In genomic region chr5:72241346-72242003, GRCh38 we compare ENCODE assay signal across 1 cellular context.
TF ChIP-seq lines count a peak whose summit lies in the region.

No MANE protein-coding gene starts in this region.

TF ChIP-seq in HepG2, 621 proteins besides CTCF, POLR2A, EP300 and RAD21 (continued from another document and continues in another):
- peak; percentile 46; the same call in 1 of the 2 replicates for TF ChIP-seq MYPOP (CRISPR knock-in tag; IDR thresholded peaks at IDR 0.05)
- TF ChIP-seq ZNF883 (CRISPR knock-in tag; IDR thresholded peaks at IDR 0.05; ENCODE audit: not compliant biosample characterization): no peak
- TF ChIP-seq PRDM10 (CRISPR knock-in tag; IDR thresholded peaks at IDR 0.05; ENCODE audit: low read depth): no peak
- no peak for TF ChIP-seq ZNF484 (CRISPR knock-in tag; IDR thresholded peaks at IDR 0.05; ENCODE audit: borderline replicate concordance, low read depth)
- peak; percentile 96 for TF ChIP-seq SOX5 (CRISPR knock-in tag; IDR thresholded peaks at IDR 0.05; ENCODE audit: borderline replicate concordance)
- peak; percentile 96 for TF ChIP-seq ZSCAN22 (CRISPR knock-in tag; IDR thresholded peaks at IDR 0.05)
- TF ChIP-seq ZNF652 (CRISPR knock-in tag; IDR thresholded peaks at IDR 0.05; ENCODE audit: borderline replicate concordance, low read depth): no peak
- TF ChIP-seq HNF4A (CRISPR knock-in tag; IDR thresholded peaks at IDR 0.05): peak; percentile 45
- no peak for TF ChIP-seq PITX1 (CRISPR knock-in tag; IDR thresholded peaks at IDR 0.05)
- TF ChIP-seq MIXL1 (CRISPR knock-in tag; IDR thresholded peaks at IDR 0.05): peak; percentile 66; the same call in 1 of the 2 replicates
- no peak for TF ChIP-seq KLF11 (CRISPR knock-in tag; IDR thresholded peaks at IDR 0.05)
- no peak for TF ChIP-seq HOXA5 (CRISPR knock-in tag; IDR thresholded peaks at IDR 0.05)
- peak; percentile 35; the same call in 1 of the 2 replicates for TF ChIP-seq ZNF749 (CRISPR knock-in tag; IDR thresholded peaks at IDR 0.05; ENCODE audit: borderline replicate concordance)
- TF ChIP-seq ZKSCAN8 (CRISPR knock-in tag; IDR thresholded peaks at IDR 0.05; ENCODE audit: borderline replicate concordance): peak; percentile 58; the same call in 1 of the 2 replicates
- 0 out of 2 replicates have a peak, but pooled peaks have one; percentile 24 for TF ChIP-seq ZNF800 (CRISPR knock-in tag; IDR thresholded peaks at IDR 0.05)
- TF ChIP-seq TBP (CRISPR knock-in tag; IDR thresholded peaks at IDR 0.05): no peak
- TF ChIP-seq DMAP1 (CRISPR knock-in tag; IDR thresholded peaks at IDR 0.05): no peak
- TF ChIP-seq HDAC1 (CRISPR knock-in tag; IDR thresholded peaks at IDR 0.05): peak; percentile 85
- 0 out of 2 replicates have a peak, but pooled peaks have one; percentile 28 for TF ChIP-seq SALL2 (CRISPR knock-in tag; IDR thresholded peaks at IDR 0.05)
- TF ChIP-seq ATF4 (CRISPR knock-in tag; IDR thresholded peaks at IDR 0.05): peak in 1 of 2 experiments; percentile 31; a peak in 1 of 4 replicates
- peak; percentile 64; the same call in 1 of the 2 replicates for TF ChIP-seq MEIS2 (CRISPR knock-in tag; IDR thresholded peaks at IDR 0.05)
- no peak for TF ChIP-seq ZBTB1 (CRISPR knock-in tag; IDR thresholded peaks at IDR 0.05; ENCODE audit: borderline replicate concordance)
- TF ChIP-seq ATF6 (CRISPR knock-in tag; conservative IDR thresholded peaks at IDR 0.05): no peak
- TF ChIP-seq ZFY (CRISPR knock-in tag; IDR thresholded peaks at IDR 0.05): peak; percentile 51
- TF ChIP-seq MLX (CRISPR knock-in tag; IDR thresholded peaks at IDR 0.05): peak; percentile 61; the same call in 1 of the 2 replicates
- TF ChIP-seq TBX3 (IDR thresholded peaks at IDR 0.05; ENCODE audit: borderline replicate concordance): peak; percentile 64; the same call in 1 of the 2 replicates
- TF ChIP-seq ONECUT2 (CRISPR knock-in tag; IDR thresholded peaks at IDR 0.05): peak; percentile 87
- 0 out of 2 replicates have a peak, but pooled peaks have one; percentile 34 for TF ChIP-seq ZNF614 (CRISPR knock-in tag; IDR thresholded peaks at IDR 0.05; ENCODE audit: borderline replicate concordance)
- 0 out of 2 replicates have a peak, but pooled peaks have one; percentile 61 for TF ChIP-seq SIN3A (IDR thresholded peaks at IDR 0.05; ENCODE audit: borderline replicate concordance, low read depth, low read length)
- no peak for TF ChIP-seq ZKSCAN5 (CRISPR knock-in tag; IDR thresholded peaks at IDR 0.05)
- TF ChIP-seq ZNF503 (CRISPR knock-in tag; IDR thresholded peaks at IDR 0.05): peak; percentile 66; the same call in 1 of the 2 replicates
- TF ChIP-seq SALL1 (CRISPR knock-in tag; IDR thresholded peaks at IDR 0.05): peak; percentile 87
- no peak for TF ChIP-seq PREB (CRISPR knock-in tag; IDR thresholded peaks at IDR 0.05)
- no peak for TF ChIP-seq DNMT1 (CRISPR knock-in tag; IDR thresholded peaks at IDR 0.05)
- no peak for TF ChIP-seq NRL (CRISPR knock-in tag; IDR thresholded peaks at IDR 0.05; ENCODE audit: borderline replicate concordance)
- TF ChIP-seq SMAD3 (CRISPR knock-in tag; IDR thresholded peaks at IDR 0.05): peak; percentile 83; the same call in 1 of the 2 replicates
- no peak for TF ChIP-seq ZNF251 (CRISPR knock-in tag; IDR thresholded peaks at IDR 0.05)
- TF ChIP-seq NCOA2 (CRISPR knock-in tag; IDR thresholded peaks at IDR 0.05): peak; percentile 68
- no peak for TF ChIP-seq MXD3 (CRISPR knock-in tag; IDR thresholded peaks at IDR 0.05)
- peak; percentile 99 for TF ChIP-seq TFAP4 (IDR thresholded peaks at IDR 0.05; ENCODE audit: borderline replicate concordance, low read depth)
- TF ChIP-seq ISL2 (CRISPR knock-in tag; IDR thresholded peaks at IDR 0.05): peak; percentile 84
- no peak for TF ChIP-seq ZNF549 (CRISPR knock-in tag; IDR thresholded peaks at IDR 0.05)
- TF ChIP-seq REPIN1 (CRISPR knock-in tag; IDR thresholded peaks at IDR 0.05; ENCODE audit: borderline replicate concordance, low read depth): 0 out of 2 replicates have a peak, but pooled peaks have one; percentile 46
- TF ChIP-seq IKZF5 (CRISPR knock-in tag; IDR thresholded peaks at IDR 0.05): 0 out of 2 replicates have a peak, but pooled peaks have one; percentile 44
- 0 out of 2 replicates have a peak, but pooled peaks have one; percentile 16 for TF ChIP-seq PHF8 (CRISPR knock-in tag; IDR thresholded peaks at IDR 0.05)
- TF ChIP-seq ZNF30 (CRISPR knock-in tag; IDR thresholded peaks at IDR 0.05): no peak
